In genomic region chr17:15936481-15936880, GRCh38 we compare ENCODE assay signal across 1 cellular context. TPM values are rescaled to one million over a fixed set of nuclear protein-coding genes. Genes with fewer than 3 reads are reported as not detected.
"Had no signal": no experiment of that assay in that cellular context is flagged by ENCODE, and none has a peak within 500 bp of the region (broad histone marks: within the 10 kb centered on the region; RNA-seq: fewer than 3 reads in every experiment).

No MANE protein-coding gene starts in this region.

RNA-seq across cellular contexts. Expression of gene ADORA2B, which starts 8.4 kb away (rescaled TPM):
- total RNA-seq: thyroid gland had no signal
